In the genomic region with DNA sequence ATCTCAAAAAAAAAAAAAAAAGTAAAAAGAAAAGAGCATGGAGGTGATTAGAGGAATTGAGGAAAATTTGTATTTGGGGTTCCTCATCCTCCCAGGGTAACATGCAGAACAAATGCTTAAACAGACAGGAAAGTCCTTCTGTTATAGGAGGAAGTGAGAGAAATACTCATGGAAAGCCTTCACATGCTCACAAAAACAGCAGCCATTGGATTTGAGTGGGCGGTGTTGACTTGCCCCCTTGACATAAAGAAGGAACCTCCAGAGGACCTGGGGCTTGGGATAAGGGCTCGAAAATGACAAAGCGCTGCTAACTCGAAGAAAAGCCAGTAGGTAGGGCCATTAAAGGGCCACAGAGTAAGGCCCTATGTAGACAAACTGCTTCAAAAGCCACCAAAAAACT, we compare ENCODE assay signal across 12 cellular contexts. TPM values are rescaled to one million over a fixed set of nuclear protein-coding genes. Genes with fewer than 3 reads are reported as not detected.
DNase-seq lines count a peak whose midpoint lies in the region; ATAC-seq and TF ChIP-seq lines count a peak whose summit lies in the region.
"Had no signal": no experiment of that assay in that cellular context is flagged by ENCODE, and none has a peak within 500 bp of the region (broad histone marks: within the 10 kb centered on the region; RNA-seq: fewer than 3 reads in every experiment).

No MANE protein-coding gene starts in this region.

- peak overlapping the region; percentile 48 to 89 (median 83) for H3K27ac Mint-ChIP-seq in CD14-positive monocyte
- H3K27ac Mint-ChIP-seq in CD8-positive, alpha-beta memory T cell: peak overlapping the region; percentile 81 to 94 (median 90)
- peak overlapping the region; percentile 85 for H3K27ac Mint-ChIP-seq in activated naive CD8-positive, alpha-beta T cell treated with anti-CD3 and anti-CD28 coated beads for 36 hours
- H3K27ac Mint-ChIP-seq in naive thymus-derived CD4-positive, alpha-beta T cell: peak overlapping the region; percentile 89 to 100 (median 98)

- no peaks in the 10 kb centered on the region for H3K27me3 ChIP-seq in CD8-positive, alpha-beta memory T cell (ENCODE audit: insufficient read depth, low read length, poor library complexity, severe bottlenecking)
- H3K27me3 ChIP-seq in naive thymus-derived CD4-positive, alpha-beta T cell (ENCODE audit: control insufficient read depth in 2 of 2, insufficient read depth in 2 of 2, low read length in 2 of 2): no peaks in the 10 kb centered on the region
- H3K27me3 ChIP-seq: heart left ventricle had no signal

- no peak for ATAC-seq in naive thymus-derived CD4-positive, alpha-beta T cell
- no peak for ATAC-seq in GM19467 (IDR thresholded peaks at IDR 0.05; ENCODE audit: unreplicated experiment)
- ATAC-seq: left colon had no signal

- no peaks in the 10 kb centered on the region for H3K36me3 ChIP-seq in CD8-positive, alpha-beta memory T cell (ENCODE audit: insufficient read depth, low read length)
- no peaks in the 10 kb centered on the region for H3K36me3 ChIP-seq in naive thymus-derived CD4-positive, alpha-beta T cell (ENCODE audit: control insufficient read depth in 2 of 3, insufficient read depth in 3 of 3, low read length in 3 of 3)
- H3K36me3 ChIP-seq: heart left ventricle had no signal

- no peaks in the 10 kb centered on the region for H3K9me3 ChIP-seq in CD8-positive, alpha-beta memory T cell (ENCODE audit: low read length)
- H3K9me3 ChIP-seq in naive thymus-derived CD4-positive, alpha-beta T cell (ENCODE audit: control insufficient read depth in 2 of 3, low read length in 3 of 3): no peaks in the 10 kb centered on the region
- H3K9me3 ChIP-seq: Caco-2, heart left ventricle had no signal

- H3K9me3 Mint-ChIP-seq in CD14-positive monocyte: peaks cover 0 to 3% (median 0%) of the 10 kb centered on the region in 7 donors
- no peaks in the 10 kb centered on the region for H3K9me3 Mint-ChIP-seq in CD8-positive, alpha-beta memory T cell
- peaks cover 7% of the 10 kb centered on the region for H3K9me3 Mint-ChIP-seq in activated naive CD8-positive, alpha-beta T cell treated with anti-CD3 and anti-CD28 coated beads for 36 hours
- peaks cover 0 to 6% (median 0%) of the 10 kb centered on the region in 11 donors for H3K9me3 Mint-ChIP-seq in naive thymus-derived CD4-positive, alpha-beta T cell

- TF ChIP-seq CTCF in CD14-positive monocyte (IDR thresholded peaks at IDR 0.05): no peak

- POLR2A ChIA-PET in CD8-positive, alpha-beta memory T cell (lab: Charles Lee): interaction anchor here (0.7 kb wide), 1 partner anchor 113 kb away, joined by 6 read pairs; no protein-coding TSS in a partner anchor
- POLR2A ChIA-PET in naive thymus-derived CD4-positive, alpha-beta T cell (lab: Charles Lee): interaction anchor here (0.9 to 3.1 kb wide), 13 partner anchors 10 to 77 kb away, joined by 3 to 41 read pairs (median 4); partner anchors contain the start of gene SAMHD1

- CTCF ChIA-PET in CD8-positive, alpha-beta memory T cell (lab: Charles Lee): interaction anchor here (0.5 to 1.3 kb wide), 2 partner anchors 39 to 110 kb away, joined by 3 read pairs; no protein-coding TSS in a partner anchor
- CTCF ChIA-PET in naive thymus-derived CD4-positive, alpha-beta T cell (lab: Charles Lee): interaction anchor here (0.8 to 1.4 kb wide), 5 partner anchors 14 to 71 kb away, joined by 3 to 5 read pairs (median 4); no protein-coding TSS in a partner anchor

- peak overlapping the region; percentile 56 for H3K4me3 ChIP-seq in CD8-positive, alpha-beta memory T cell (ENCODE audit: low read length)
- H3K4me3 ChIP-seq in naive thymus-derived CD4-positive, alpha-beta T cell (ENCODE audit: low read length): peak overlapping the region; percentile 19
- H3K4me3 ChIP-seq: heart left ventricle had no signal

- intact Hi-C loops in CD14-positive monocyte (cut with micrococcal nuclease): no loop called here
- intact Hi-C loops in naive thymus-derived CD4-positive, alpha-beta T cell (cut with micrococcal nuclease): loop anchor here in 1 of 2 donors (1.0 kb wide), 1 partner anchor 18 kb away; the partner anchor contains the start of gene SAMHD1

- peaks cover 63% of the 10 kb centered on the region for H3K4me1 ChIP-seq in CD8-positive, alpha-beta memory T cell (ENCODE audit: insufficient read depth, low read length)
- H3K4me1 ChIP-seq in naive thymus-derived CD4-positive, alpha-beta T cell (ENCODE audit: control insufficient read depth in 2 of 2, insufficient read depth in 2 of 2, low read length in 2 of 2): peaks cover 26 to 68% of the 10 kb centered on the region in 2 donors
- H3K4me1 ChIP-seq: Caco-2 had no signal

- H3K27me3 Mint-ChIP-seq in CD14-positive monocyte (ENCODE audit: low read depth in 3 of 3): peaks cover 0 to 3% (median 0%) of the 10 kb centered on the region in 3 donors
- peaks cover 0 to 2% of the 10 kb centered on the region in 2 donors for H3K27me3 Mint-ChIP-seq in CD8-positive, alpha-beta memory T cell
- no peaks in the 10 kb centered on the region for H3K27me3 Mint-ChIP-seq in activated naive CD8-positive, alpha-beta T cell treated with anti-CD3 and anti-CD28 coated beads for 36 hours
- H3K27me3 Mint-ChIP-seq in naive thymus-derived CD4-positive, alpha-beta T cell: no peaks in the 10 kb centered on the region

- peaks cover 35% of the 10 kb centered on the region for H3K4me1 Mint-ChIP-seq in CD14-positive monocyte
- peaks cover 43 to 70% (median 64%) of the 10 kb centered on the region in 3 donors for H3K4me1 Mint-ChIP-seq in CD8-positive, alpha-beta memory T cell
- H3K4me1 Mint-ChIP-seq in activated naive CD8-positive, alpha-beta T cell treated with anti-CD3 and anti-CD28 coated beads for 36 hours: peaks cover 56% of the 10 kb centered on the region
- H3K4me1 Mint-ChIP-seq in naive thymus-derived CD4-positive, alpha-beta T cell: peaks cover 41 to 78% (median 71%) of the 10 kb centered on the region in 7 donors

- H3K27ac ChIP-seq in CD8-positive, alpha-beta memory T cell (ENCODE audit: low read depth, low read length): no peak overlapping the region
- peak overlapping the region; percentile 74 for H3K27ac ChIP-seq in naive thymus-derived CD4-positive, alpha-beta T cell (ENCODE audit: low read depth, low read length)

- H3K4me3 Mint-ChIP-seq in CD14-positive monocyte: peak overlapping the region; percentile 59 to 82
- H3K4me3 Mint-ChIP-seq in CD8-positive, alpha-beta memory T cell: peak overlapping the region in 5 of 7 donors; percentile 52 to 75 (median 72)
- H3K4me3 Mint-ChIP-seq in activated naive CD8-positive, alpha-beta T cell treated with anti-CD3 and anti-CD28 coated beads for 36 hours: no peak overlapping the region
- peak overlapping the region; percentile 47 to 91 (median 72) for H3K4me3 Mint-ChIP-seq in naive thymus-derived CD4-positive, alpha-beta T cell
- H3K4me3 Mint-ChIP-seq: nephron progenitor cell had no signal

- DNase-seq in CD14-positive monocyte (ENCODE audit: low spot score): no peak
- DNase-seq in CD8-positive, alpha-beta memory T cell: no peak
- no peak for DNase-seq in activated naive CD8-positive, alpha-beta T cell treated with anti-CD3 and anti-CD28 coated beads for 36 hours
- no peak for DNase-seq in naive thymus-derived CD4-positive, alpha-beta T cell
- no peak for DNase-seq in T-helper 9 cell
- no peak for DNase-seq in epidermal melanocyte (ENCODE audit: insufficient read length, low spot score)
- DNase-seq: Caco-2, erythroblast, heart left ventricle, left colon, nephron progenitor cell had no signal

- H3K36me3 Mint-ChIP-seq in CD14-positive monocyte: no peaks in the 10 kb centered on the region
- H3K36me3 Mint-ChIP-seq in CD8-positive, alpha-beta memory T cell: peaks cover 0 to 14% (median 4%) of the 10 kb centered on the region in 3 donors
- H3K36me3 Mint-ChIP-seq in activated naive CD8-positive, alpha-beta T cell treated with anti-CD3 and anti-CD28 coated beads for 36 hours: peaks cover 19% of the 10 kb centered on the region
- peaks cover 0 to 17% (median 7%) of the 10 kb centered on the region in 5 donors for H3K36me3 Mint-ChIP-seq in naive thymus-derived CD4-positive, alpha-beta T cell

RNA-seq across cellular contexts. Expression of gene SAMHD1, which starts 17.5 kb away (rescaled TPM):
- polyA plus RNA-seq in CD14-positive monocyte: 100 to 1,000 TPM; 590 to 796 TPM
- total RNA-seq in CD8-positive, alpha-beta memory T cell: 10 to 100 TPM; 53.6 to 55.7 TPM
- polyA plus RNA-seq in CD8-positive, alpha-beta memory T cell: 252 TPM
- total RNA-seq in activated naive CD8-positive, alpha-beta T cell treated with anti-CD3 and anti-CD28 coated beads for 36 hours: 10 to 100 TPM; 35.6 to 43.2 TPM
- 100 to 1,000 TPM; 271 to 393 (median 338) TPM for total RNA-seq in naive thymus-derived CD4-positive, alpha-beta T cell
- polyA plus RNA-seq in naive thymus-derived CD4-positive, alpha-beta T cell: 100 to 1,000 TPM; 231 to 258 TPM

Comparison
In these comparisons a context has a peak if more than half of its experiments do, and no peak if none do; other contexts are left out.
1. RNA of gene SAMHD1, which starts 17.5 kb away (total RNA-seq): 271 to 393 TPM in naive thymus-derived CD4-positive, alpha-beta T cell; 53.6 to 55.7 TPM in CD8-positive, alpha-beta memory T cell and 35.6 to 43.2 TPM in activated naive CD8-positive, alpha-beta T cell treated with anti-CD3 and anti-CD28 coated beads for 36 hours; every median in the first group is over 4 times any median in the second.
2. Peak in every context shown above with its lines, with median percentiles within 50 percentile points of each other: H3K27ac Mint-ChIP-seq.